9 cellular contexts compared by ENCODE assay signal in the genomic region with DNA sequence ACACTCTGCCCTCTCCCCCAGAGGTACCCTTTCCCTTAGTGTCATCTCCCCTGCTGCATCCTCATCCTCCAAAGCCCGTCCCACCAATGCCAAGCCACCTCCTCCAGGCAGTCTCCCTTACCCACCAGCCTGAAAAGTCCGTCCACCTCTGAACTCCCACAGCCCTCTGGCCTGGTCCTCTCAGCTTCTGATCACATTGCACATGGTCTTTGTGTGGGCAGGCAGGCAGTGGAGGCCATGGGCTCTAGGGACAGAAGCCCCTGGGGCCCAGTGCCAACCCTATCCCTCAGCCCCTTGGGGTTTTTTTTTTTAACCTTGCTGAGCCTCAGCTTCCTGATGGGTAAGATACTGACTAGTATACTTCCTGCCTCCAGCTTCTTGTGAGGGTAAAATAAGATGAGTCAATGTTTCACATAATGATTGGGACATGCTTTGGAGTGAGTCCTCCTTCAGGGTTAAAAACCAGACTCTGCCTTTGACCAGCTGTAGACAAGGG. TPM values are rescaled to one million over a fixed set of nuclear protein-coding genes. Genes with fewer than 3 reads are reported as not detected.
DNase-seq lines count a peak whose midpoint lies in the region; ATAC-seq lines count a peak whose summit lies in the region.
"Had no signal": no experiment of that assay in that cellular context is flagged by ENCODE, and none has a peak within 500 bp of the region (broad histone marks: within the 10 kb centered on the region; RNA-seq: fewer than 3 reads in every experiment).

No MANE protein-coding gene starts in this region.

- intact Hi-C loops in activated T-helper 1 cell treated with anti-CD3 and anti-CD28 coated beads, Interleukin-12 subunit alpha, Interleukin-12 subunit beta, Interleukin-2, Interleukin-4 antibody, amounts not matched to agents 30 ng/mL and 10 ng/mL and 1 ng/mL, durations not matched to agents 14 hours and 24 hours and 36 hours (cut with micrococcal nuclease): no loop called here

- peak overlapping the region; percentile 11 for H3K27ac Mint-ChIP-seq in activated T-helper 1 cell treated with anti-CD3 and anti-CD28 coated beads, Interleukin-12 subunit alpha, Interleukin-12 subunit beta, Interleukin-2, Interleukin-4 antibody, amounts not matched to agents 30 ng/mL and 10 ng/mL and 1 ng/mL, durations not matched to agents 14 hours and 24 hours and 36 hours
- H3K27ac Mint-ChIP-seq in natural killer cell treated with Interleukin-12 subunit alpha and Interleukin-12 subunit beta and Interleukin-15 and Interleukin-18, amount 100 ng/mL, for 72 hours: peak overlapping the region; percentile 75 to 87

- H3K36me3 Mint-ChIP-seq in activated T-helper 1 cell treated with anti-CD3 and anti-CD28 coated beads, Interleukin-12 subunit alpha, Interleukin-12 subunit beta, Interleukin-2, Interleukin-4 antibody, amounts not matched to agents 30 ng/mL and 10 ng/mL and 1 ng/mL, durations not matched to agents 14 hours and 24 hours and 36 hours (ENCODE audit: low read depth): no peaks in the 10 kb centered on the region
- no peaks in the 10 kb centered on the region for H3K36me3 Mint-ChIP-seq in natural killer cell treated with Interleukin-12 subunit alpha and Interleukin-12 subunit beta and Interleukin-15 and Interleukin-18, amount 100 ng/mL, for 72 hours

- H3K9me3 Mint-ChIP-seq in activated T-helper 1 cell treated with anti-CD3 and anti-CD28 coated beads, Interleukin-12 subunit alpha, Interleukin-12 subunit beta, Interleukin-2, Interleukin-4 antibody, amounts not matched to agents 30 ng/mL and 10 ng/mL and 1 ng/mL, durations not matched to agents 14 hours and 24 hours and 36 hours: no peaks in the 10 kb centered on the region
- no peaks in the 10 kb centered on the region for H3K9me3 Mint-ChIP-seq in natural killer cell treated with Interleukin-12 subunit alpha and Interleukin-12 subunit beta and Interleukin-15 and Interleukin-18, amount 100 ng/mL, for 72 hours

- H3K36me3 ChIP-seq in H7 (replicated peaks; ENCODE audit: control insufficient read depth, insufficient read depth, low read length): no peaks in the 10 kb centered on the region

- peaks cover 15% of the 10 kb centered on the region for H3K4me1 Mint-ChIP-seq in activated T-helper 1 cell treated with anti-CD3 and anti-CD28 coated beads, Interleukin-12 subunit alpha, Interleukin-12 subunit beta, Interleukin-2, Interleukin-4 antibody, amounts not matched to agents 30 ng/mL and 10 ng/mL and 1 ng/mL, durations not matched to agents 14 hours and 24 hours and 36 hours (ENCODE audit: low read depth)
- H3K4me1 Mint-ChIP-seq in natural killer cell treated with Interleukin-12 subunit alpha and Interleukin-12 subunit beta and Interleukin-15 and Interleukin-18, amount 100 ng/mL, for 72 hours (ENCODE audit: low read depth in 2 of 2): peaks cover 15 to 20% of the 10 kb centered on the region in 2 donors

- peaks cover 3% of the 10 kb centered on the region for H3K27me3 Mint-ChIP-seq in activated T-helper 1 cell treated with anti-CD3 and anti-CD28 coated beads, Interleukin-12 subunit alpha, Interleukin-12 subunit beta, Interleukin-2, Interleukin-4 antibody, amounts not matched to agents 30 ng/mL and 10 ng/mL and 1 ng/mL, durations not matched to agents 14 hours and 24 hours and 36 hours (ENCODE audit: insufficient read depth)
- peaks cover 8 to 23% of the 10 kb centered on the region in 2 donors for H3K27me3 Mint-ChIP-seq in natural killer cell treated with Interleukin-12 subunit alpha and Interleukin-12 subunit beta and Interleukin-15 and Interleukin-18, amount 100 ng/mL, for 72 hours

- DNase-seq in activated T-helper 1 cell treated with anti-CD3 and anti-CD28 coated beads, Interleukin-12 subunit alpha, Interleukin-12 subunit beta, Interleukin-2, Interleukin-4 antibody, amounts not matched to agents 30 ng/mL and 10 ng/mL and 1 ng/mL, durations not matched to agents 14 hours and 24 hours and 36 hours (ENCODE audit: low spot score): no peak
- DNase-seq in natural killer cell treated with Interleukin-12 subunit alpha and Interleukin-12 subunit beta and Interleukin-15 and Interleukin-18, amount 100 ng/mL, for 72 hours (ENCODE audit: low spot score): no peak
- no peak for DNase-seq in H7
- DNase-seq in NCI-H446 treated with DMSO at 0.1 percent for 48 hours (lab: John Stamatoyannopoulos, UW): no peak
- DNase-seq: NCI-H526; stimulated activated CD4-positive, alpha-beta T cell treated with anti-CD3 and anti-CD28 coated beads, Interleukin-12 subunit alpha, Interleukin-12 subunit beta, amount 100 ng/mL, for 4 hours had no signal

- no peak overlapping the region for H3K4me3 Mint-ChIP-seq in activated T-helper 1 cell treated with anti-CD3 and anti-CD28 coated beads, Interleukin-12 subunit alpha, Interleukin-12 subunit beta, Interleukin-2, Interleukin-4 antibody, amounts not matched to agents 30 ng/mL and 10 ng/mL and 1 ng/mL, durations not matched to agents 14 hours and 24 hours and 36 hours
- H3K4me3 Mint-ChIP-seq in natural killer cell treated with Interleukin-12 subunit alpha and Interleukin-12 subunit beta and Interleukin-15 and Interleukin-18, amount 100 ng/mL, for 72 hours: peak overlapping the region; percentile 65

- no peak overlapping the region for H3K4me3 ChIP-seq in H7 (ENCODE audit: insufficient read depth, low read depth, low read length)

- H3K27me3 ChIP-seq in H7 (ENCODE audit: control insufficient read depth, insufficient read depth, low read length): no peaks in the 10 kb centered on the region

- peak; percentile 67 for ATAC-seq in GM18499 (IDR thresholded peaks at IDR 0.05; ENCODE audit: insufficient read depth, unreplicated experiment)
- ATAC-seq in HG03432 (IDR thresholded peaks at IDR 0.05; ENCODE audit: unreplicated experiment): peak; percentile 65
- peak; percentile 83 to 92 for ATAC-seq in natural killer cell treated with Interleukin-12 subunit alpha and Interleukin-12 subunit beta and Interleukin-15 and Interleukin-18, amount 100 ng/mL, for 72 hours
- no peak for ATAC-seq in HG03439 (IDR thresholded peaks at IDR 0.05; ENCODE audit: unreplicated experiment)

RNA-seq across cellular contexts. Expression of a gene that starts 19.4 kb away (rescaled TPM):
- total RNA-seq in activated T-helper 1 cell treated with anti-CD3 and anti-CD28 coated beads, Interleukin-12 subunit alpha, Interleukin-12 subunit beta, Interleukin-2, Interleukin-4 antibody, amounts not matched to agents 30 ng/mL and 10 ng/mL and 1 ng/mL, durations not matched to agents 14 hours and 24 hours and 36 hours: 0.10 TPM in 1 of 2 replicates, not detected in the other
- 1 to 10 TPM in 1 of 2 donors, not detected in 1; 1.4 TPM for total RNA-seq in natural killer cell treated with Interleukin-12 subunit alpha and Interleukin-12 subunit beta and Interleukin-15 and Interleukin-18, amount 100 ng/mL, for 72 hours
- total RNA-seq in H7 (2014; rRNA removed; shearing (Covaris generic)): not detected in 2 replicates
